In the genomic region with DNA sequence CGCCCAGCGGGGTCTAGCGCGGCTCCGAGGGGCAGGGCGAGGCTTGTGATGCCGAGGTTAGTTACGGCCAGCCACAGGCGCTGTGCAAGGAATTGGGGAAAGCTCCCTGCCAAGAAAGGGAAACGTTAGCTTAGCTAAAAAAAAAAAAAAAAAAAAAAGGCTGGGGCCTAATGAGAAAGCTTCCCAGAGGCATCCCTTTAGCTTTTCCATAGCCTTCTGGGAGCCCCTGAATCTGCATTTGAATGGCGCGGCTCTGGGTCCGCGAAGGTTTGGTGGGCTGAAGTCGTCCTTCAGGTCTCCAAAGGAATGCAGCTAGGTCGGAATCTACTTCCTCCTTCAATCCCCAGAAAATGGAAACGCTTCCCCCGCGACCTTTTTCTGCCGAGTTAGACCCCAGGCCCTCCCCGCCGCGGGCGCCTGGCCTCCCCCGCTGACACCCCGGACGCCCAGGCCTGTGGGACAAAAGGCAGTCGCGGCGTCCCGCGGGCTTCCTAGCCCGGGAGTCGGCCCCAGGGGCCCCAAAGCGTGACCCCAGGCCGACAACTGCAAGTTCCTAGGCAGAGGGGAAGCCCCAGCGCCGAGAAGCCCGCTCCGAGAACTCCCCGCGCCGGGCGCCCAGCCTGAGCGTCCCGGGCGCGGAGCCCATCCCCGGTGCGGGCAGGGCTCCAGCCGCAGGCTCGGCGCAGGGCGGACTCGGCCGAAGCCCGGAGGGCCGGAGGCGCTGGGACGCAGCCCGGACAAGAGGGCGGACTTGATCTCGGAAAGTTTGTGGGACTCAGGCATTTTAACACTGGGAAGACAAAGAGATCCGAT, we compare ENCODE assay signal across 8 cellular contexts. TPM values are rescaled to one million over a fixed set of nuclear protein-coding genes. Genes with fewer than 3 reads are reported as not detected.
DNase-seq lines count a peak whose midpoint lies in the region; ATAC-seq and TF ChIP-seq lines count a peak whose summit lies in the region.

No MANE protein-coding gene starts in this region.

- H4K20me1 ChIP-seq in PC-9 (ENCODE audit: insufficient read depth), result no peaks in the 10 kb centered on the region

- no peaks in the 10 kb centered on the region for H3K9me2 ChIP-seq in PC-9 (ENCODE audit: insufficient read depth)

- peaks cover 9% of the 10 kb centered on the region; the same call in 1 of the 2 replicates for H3F3A ChIP-seq in PC-9 (ENCODE audit: insufficient read depth, low read depth)

- intact Hi-C loops in PC-9 (cut with micrococcal nuclease; ENCODE audit: unreplicated experiment) (loop anchor here (1.0 to 10.0 kb wide), 6 partner anchors 39 to 591 kb away; no protein-coding TSS in a partner anchor), mucosa of descending colon (cut with DNase I, micrococcal nuclease) (no loop called here)

- in situ Hi-C loops in G401 (cut with HindIII; ENCODE audit: low sequenced_read_pairs), result no loop called here

- no peak overlapping the region for H3K27ac ChIP-seq in PC-9

- DNase-seq in G401 (ENCODE audit: low spot score) (peak; percentile 40), PC-9 (peak; percentile 37 to 47), epithelial cell of proximal tubule (ENCODE audit: low read depth) (no peak), mucosa of descending colon (peak; percentile 60 to 77 (median 65)), germinal center (ENCODE audit: low spot score) (no peak)
- DNase-seq in stimulated activated CD4-positive, alpha-beta T cell treated with anti-CD3 and anti-CD28 coated beads, Interleukin-1b, Interleukin-23, amount 100 ng/mL, for 48 hours, result no peak
- DNase-seq in stimulated activated naive CD4-positive, alpha-beta T cell (lab: John Stamatoyannopoulos, UW), result no peak

- H3K4me1 ChIP-seq in PC-9 (replicated peaks; ENCODE audit: insufficient read depth) (peaks cover 28% of the 10 kb centered on the region), mucosa of descending colon (ENCODE audit: low read depth) (peaks cover 7% of the 10 kb centered on the region)

- H3K36me3 ChIP-seq in PC-9 (ENCODE audit: low read depth), result no peaks in the 10 kb centered on the region
- no peaks in the 10 kb centered on the region for H3K36me3 ChIP-seq in mucosa of descending colon (ENCODE audit: low read depth)

- CTCF ChIA-PET in PC-9 (lab: Charles Lee), result interaction anchor here (1.8 kb wide), 1 partner anchor 54 kb away, joined by 4 read pairs; no protein-coding TSS in a partner anchor

- no peaks in the 10 kb centered on the region for H3K27me3 ChIP-seq in PC-9 (ENCODE audit: insufficient read depth, low read depth)

- peak overlapping the region; percentile 93 for H3K4me2 ChIP-seq in PC-9

- POLR2A ChIA-PET in PC-9 (lab: Charles Lee; ENCODE audit: unreplicated experiment), result interaction anchor here (0.6 to 0.7 kb wide), 4 partner anchors 46 to 947 kb away, joined by 3 to 4 read pairs (median 4); no protein-coding TSS in a partner anchor

- H3K9me3 ChIP-seq in PC-9 (ENCODE audit: insufficient read depth, low read depth) (peaks cover 5% of the 10 kb centered on the region; the same call in 1 of the 2 replicates), mucosa of descending colon (peaks cover 2% of the 10 kb centered on the region)

- no TSS peak for BruUV-seq in PC-9 (replicated peaks; lab: Mats Ljungman, UMichigan)

- H3K4me3 ChIP-seq in PC-9 (peak overlapping the region; percentile 98), epithelial cell of proximal tubule (ENCODE audit: low read depth, low read length) (peak overlapping the region; percentile 75), mucosa of descending colon (peak overlapping the region; percentile 71)

- ATAC-seq in mucosa of descending colon (peak; percentile 31), GM18519 (IDR thresholded peaks at IDR 0.05; ENCODE audit: low FRiP score, unreplicated experiment) (no peak)

- no peak for TF ChIP-seq CTCF in PC-9 (conservative IDR thresholded peaks at IDR 0.05)
- no peak for TF ChIP-seq CTCF in epithelial cell of proximal tubule (conservative IDR thresholded peaks at IDR 0.05; ENCODE audit: low read depth, low read length)
- no peak for TF ChIP-seq CTCF in mucosa of descending colon (IDR thresholded peaks at IDR 0.05)

- peak overlapping the region; percentile 98 for H2AFZ ChIP-seq in PC-9

- H3K79me2 ChIP-seq in PC-9 (ENCODE audit: low read depth), result peaks cover 46% of the 10 kb centered on the region

RNA-seq across cellular contexts. Expression of gene FAT1, which starts 0.6 kb away (rescaled TPM):
- total RNA-seq in G401 (2014; rRNA removed; shearing (Covaris generic)), result 13.6 and 49.5 TPM in 2 replicates
- total RNA-seq in PC-9 (2021), result 59.5 and 73.2 TPM in 2 replicates
- 109 and 178 TPM in 2 replicates for total RNA-seq in epithelial cell of proximal tubule
- total RNA-seq in mucosa of descending colon, result 100 to 1,000 TPM; 241 to 337 (median 259) TPM

Comparison
In these comparisons a context has a peak if more than half of its experiments do, and no peak if none do; other contexts are left out.
1. DNase-seq: peak in G401 (single experiment), PC-9 (2 of 2) and mucosa of descending colon (3 of 3); none in epithelial cell of proximal tubule (single experiment), stimulated activated CD4-positive, alpha-beta T cell treated with anti-CD3 and anti-CD28 coated beads, Interleukin-1b, Interleukin-23, amount 100 ng/mL, for 48 hours (single experiment), stimulated activated naive CD4-positive, alpha-beta T cell (0 of 6) and germinal center (single experiment).
2. Peak in every context shown above with its lines, with median percentiles within 50 percentile points of each other: H3K4me3 ChIP-seq.